ENCODE assay signal across 24 cellular contexts in genomic region chr1:111831153-111831552, GRCh38.
"Had no signal": no experiment of that assay in that cellular context is flagged by ENCODE, and none has a peak within 500 bp of the region (broad histone marks: within the 10 kb centered on the region; RNA-seq: fewer than 3 reads in every experiment).

No MANE protein-coding gene starts in this region.

- H3K27ac Mint-ChIP-seq: dendritic cell treated with granulocyte-macrophage colony-stimulating factor and Interleukin-4, amounts not matched to agents 40 ng/mL and 50 ng/mL, for 4 days; effector memory CD8-positive, alpha-beta T cell; endodermal cell had no signal

- H3K27me3 ChIP-seq: colonic mucosa, dorsolateral prefrontal cortex, esophagus muscularis mucosa, gastrocnemius medialis, gastroesophageal sphincter, heart left ventricle, heart right ventricle had no signal

- ATAC-seq: effector memory CD8-positive, alpha-beta T cell; esophagus mucosa; foreskin keratinocyte; gastrocnemius medialis; gastroesophageal sphincter; heart left ventricle; heart right ventricle had no signal

- H3K4me3 ChIP-seq: colonic mucosa, coronary artery, dorsolateral prefrontal cortex, esophagus muscularis mucosa, esophagus squamous epithelium, gastrocnemius medialis, gastroesophageal sphincter, heart left ventricle, heart right ventricle had no signal

- H3K4me1 Mint-ChIP-seq: endodermal cell had no signal

- H3K4me1 ChIP-seq: colonic mucosa, esophagus squamous epithelium, foreskin keratinocyte, gastrocnemius medialis, gastroesophageal sphincter had no signal

- H3K9me3 ChIP-seq: colonic mucosa, esophagus muscularis mucosa, esophagus squamous epithelium, gastrocnemius medialis, gastroesophageal sphincter, heart left ventricle, heart right ventricle had no signal

- H3K4me3 Mint-ChIP-seq: dendritic cell treated with granulocyte-macrophage colony-stimulating factor and Interleukin-4, amounts not matched to agents 40 ng/mL and 50 ng/mL, for 4 days; effector memory CD8-positive, alpha-beta T cell; endodermal cell had no signal

- H3K9me3 Mint-ChIP-seq: dendritic cell treated with granulocyte-macrophage colony-stimulating factor and Interleukin-4, amounts not matched to agents 40 ng/mL and 50 ng/mL, for 4 days; effector memory CD8-positive, alpha-beta T cell; endodermal cell had no signal

- H3K27ac ChIP-seq: colonic mucosa, coronary artery, epithelial cell of prostate, esophagus muscularis mucosa, esophagus squamous epithelium, foreskin keratinocyte, gastrocnemius medialis, gastroesophageal sphincter, heart left ventricle, heart right ventricle had no signal

- H3K36me3 ChIP-seq: colonic mucosa, esophagus muscularis mucosa, esophagus squamous epithelium, gastrocnemius medialis, gastroesophageal sphincter, heart left ventricle, heart right ventricle had no signal

- DNase-seq: colonic mucosa; cortex of kidney; dermis blood vessel endothelial cell; dorsolateral prefrontal cortex; effector CD4-positive, alpha-beta T cell; effector CD8-positive, alpha-beta T cell; effector memory CD4-positive, alpha-beta T cell; effector memory CD8-positive, alpha-beta T cell; endodermal cell; erythroblast; esophagus squamous epithelium; foreskin fibroblast; foreskin keratinocyte; foreskin melanocyte; gastrocnemius medialis; glutamatergic neuron; heart left ventricle; heart right ventricle had no signal
